Comparison of ENCODE assay signal across 10 cellular contexts in genomic region chr6:35016417-35017221, GRCh38.
DNase-seq lines count a peak whose midpoint lies in the region; ATAC-seq, FAIRE-seq and TF ChIP-seq lines count a peak whose summit lies in the region.
"Had no signal": no experiment of that assay in that cellular context is flagged by ENCODE, and none has a peak within 500 bp of the region (broad histone marks: within the 10 kb centered on the region; RNA-seq: fewer than 3 reads in every experiment).

No MANE protein-coding gene starts in this region.

- no peaks in the 10 kb centered on the region for H3K79me2 ChIP-seq in astrocyte (ENCODE audit: insufficient read depth, low read length)

- H3K27ac Mint-ChIP-seq in astrocyte (ENCODE audit: unreplicated experiment), result no peak overlapping the region
- H3K27ac Mint-ChIP-seq in activated CD8-positive, alpha-beta T cell treated with anti-CD3 and anti-CD28 coated beads, Interleukin-2, amount 10 ng/mL, durations not matched to agents 7 days and 5 days, result no peak overlapping the region
- H3K27ac Mint-ChIP-seq: activated T-cell treated with anti-CD3 and anti-CD28 coated beads, Interleukin-2, amount 50 U/mL, for 72 hours had no signal

- H3K9me3 ChIP-seq in astrocyte (ENCODE audit: insufficient read depth, low read depth, low read length), result no peaks in the 10 kb centered on the region
- H3K9me3 ChIP-seq in left ventricle myocardium inferior (replicated peaks), result no peaks in the 10 kb centered on the region

- POLR2A ChIA-PET in activated CD8-positive, alpha-beta T cell treated with anti-CD3 and anti-CD28 coated beads, Interleukin-2, amount 10 ng/mL, durations not matched to agents 7 days and 5 days (lab: Charles Lee), result no interaction called here

- H3K27me3 ChIP-seq in astrocyte (ENCODE audit: insufficient read depth, low read length) (no peaks in the 10 kb centered on the region), left ventricle myocardium inferior (ENCODE audit: low read depth) (no peaks in the 10 kb centered on the region)

- peak overlapping the region; percentile 33 for H3K9ac ChIP-seq in astrocyte (ENCODE audit: low read length)

- peaks cover 17% of the 10 kb centered on the region for H3K4me1 ChIP-seq in astrocyte (ENCODE audit: insufficient read depth, low read length)
- H3K4me1 ChIP-seq in left ventricle myocardium inferior, result peaks cover 84% of the 10 kb centered on the region

- TF ChIP-seq CTCF in astrocyte (IDR thresholded peaks at IDR 0.05; ENCODE audit: insufficient read depth, low read depth, low read length), result no peak
- TF ChIP-seq CTCF in left ventricle myocardium inferior (IDR thresholded peaks at IDR 0.05; ENCODE audit: borderline replicate concordance), result no peak

- no peaks in the 10 kb centered on the region for H3K27me3 Mint-ChIP-seq in astrocyte (ENCODE audit: low read depth, unreplicated experiment)
- no peaks in the 10 kb centered on the region for H3K27me3 Mint-ChIP-seq in activated CD8-positive, alpha-beta T cell treated with anti-CD3 and anti-CD28 coated beads, Interleukin-2, amount 10 ng/mL, durations not matched to agents 7 days and 5 days (ENCODE audit: low read depth)

- CTCF ChIA-PET in activated CD8-positive, alpha-beta T cell treated with anti-CD3 and anti-CD28 coated beads, Interleukin-2, amount 10 ng/mL, durations not matched to agents 7 days and 5 days (lab: Charles Lee), result interaction anchor here (1.4 kb wide), 1 partner anchor 30 kb away, joined by 3 read pairs; no protein-coding TSS in a partner anchor

- peak; percentile 78 for DNase-seq in DMS 273 (lab: John Stamatoyannopoulos, UW; ENCODE audit: unreplicated experiment)
- peak; percentile 67 for DNase-seq in astrocyte (ENCODE audit: low read depth)
- peak; percentile 58 for DNase-seq in left ventricle myocardium inferior
- peak; percentile 43 for DNase-seq in retina
- no peak for DNase-seq in activated CD8-positive, alpha-beta T cell treated with anti-CD3 and anti-CD28 coated beads, Interleukin-2, amount 10 ng/mL, durations not matched to agents 7 days and 5 days
- no peak for DNase-seq in anterior cingulate cortex (lab: John Stamatoyannopoulos, UW)
- DNase-seq: activated T-cell treated with anti-CD3 and anti-CD28 coated beads, Interleukin-2, amount 50 U/mL, for 72 hours; DND-41 had no signal

- peak overlapping the region; percentile 69 for H3K4me2 ChIP-seq in astrocyte (ENCODE audit: low read length)

- peaks cover 7% of the 10 kb centered on the region for H3K36me3 Mint-ChIP-seq in astrocyte (ENCODE audit: low read depth, unreplicated experiment)
- H3K36me3 Mint-ChIP-seq in activated CD8-positive, alpha-beta T cell treated with anti-CD3 and anti-CD28 coated beads, Interleukin-2, amount 10 ng/mL, durations not matched to agents 7 days and 5 days (ENCODE audit: low read depth), result no peaks in the 10 kb centered on the region

- peaks cover 33% of the 10 kb centered on the region for H3K4me1 Mint-ChIP-seq in astrocyte (ENCODE audit: low read depth, unreplicated experiment)
- H3K4me1 Mint-ChIP-seq in activated CD8-positive, alpha-beta T cell treated with anti-CD3 and anti-CD28 coated beads, Interleukin-2, amount 10 ng/mL, durations not matched to agents 7 days and 5 days (ENCODE audit: low read depth), result no peaks in the 10 kb centered on the region

- no peaks in the 10 kb centered on the region for H4K20me1 ChIP-seq in astrocyte (ENCODE audit: insufficient read depth, low read length)

- H3K36me3 ChIP-seq in astrocyte (ENCODE audit: insufficient read depth, low read length) (no peaks in the 10 kb centered on the region), left ventricle myocardium inferior (peaks cover 2% of the 10 kb centered on the region)

- H2AFZ ChIP-seq in astrocyte (ENCODE audit: low read depth, low read length), result peak overlapping the region; percentile 3

- H3K4me3 Mint-ChIP-seq in astrocyte (ENCODE audit: unreplicated experiment), result no peak overlapping the region
- no peak overlapping the region for H3K4me3 Mint-ChIP-seq in activated CD8-positive, alpha-beta T cell treated with anti-CD3 and anti-CD28 coated beads, Interleukin-2, amount 10 ng/mL, durations not matched to agents 7 days and 5 days
- H3K4me3 Mint-ChIP-seq: activated T-cell treated with anti-CD3 and anti-CD28 coated beads, Interleukin-2, amount 50 U/mL, for 72 hours had no signal

- H3K9me3 Mint-ChIP-seq in astrocyte (ENCODE audit: unreplicated experiment), result peaks cover 2% of the 10 kb centered on the region
- no peaks in the 10 kb centered on the region for H3K9me3 Mint-ChIP-seq in activated CD8-positive, alpha-beta T cell treated with anti-CD3 and anti-CD28 coated beads, Interleukin-2, amount 10 ng/mL, durations not matched to agents 7 days and 5 days (ENCODE audit: insufficient read depth)
- H3K9me3 Mint-ChIP-seq: activated T-cell treated with anti-CD3 and anti-CD28 coated beads, Interleukin-2, amount 50 U/mL, for 72 hours had no signal

- ATAC-seq in GM18873 (IDR thresholded peaks at IDR 0.05; ENCODE audit: low FRiP score, unreplicated experiment), result no peak
- no peak for ATAC-seq in activated CD8-positive, alpha-beta T cell treated with anti-CD3 and anti-CD28 coated beads, Interleukin-2, amount 10 ng/mL, durations not matched to agents 7 days and 5 days
- ATAC-seq in HG02588 (IDR thresholded peaks at IDR 0.05; ENCODE audit: unreplicated experiment), result no peak
- ATAC-seq: activated T-cell treated with anti-CD3 and anti-CD28 coated beads, Interleukin-2, amount 50 U/mL, for 72 hours had no signal

- no peak for FAIRE-seq in astrocyte (lab: Jason Lieb, UNC)

- no peak overlapping the region for H3K4me3 ChIP-seq in astrocyte (ENCODE audit: insufficient read depth, low read depth, low read length)
- H3K4me3 ChIP-seq in left ventricle myocardium inferior, result peak overlapping the region; percentile 74

- intact Hi-C loops in left ventricle myocardium inferior (cut with micrococcal nuclease), result no loop called here

- H3K27ac ChIP-seq in astrocyte (ENCODE audit: low read depth, low read length) (no peak overlapping the region), left ventricle myocardium inferior (replicated peaks) (peak overlapping the region; percentile 96)

Comparison
In these comparisons a context has a peak if more than half of its experiments do, and no peak if none do; other contexts are left out.
1. DNase-seq: peak in DMS 273 (single experiment), astrocyte (single experiment), left ventricle myocardium inferior (single experiment) and retina (single experiment); none in activated CD8-positive, alpha-beta T cell treated with anti-CD3 and anti-CD28 coated beads, Interleukin-2, amount 10 ng/mL, durations not matched to agents 7 days and 5 days (single experiment) and anterior cingulate cortex (0 of 58).